8 cellular contexts compared by ENCODE assay signal in genomic region chr1:19210772-19211549, GRCh38.
A peak's percentile ranks its signal among the peaks of the same experiment; 100 is the strongest.
DNase-seq lines count a peak whose midpoint lies in the region; ATAC-seq lines count a peak whose summit lies in the region.

No MANE protein-coding gene starts in this region.

- H3K4me1 ChIP-seq in mucosa of stomach (ENCODE audit: control insufficient read depth, insufficient read depth, low read length) = peaks cover 7% of the 10 kb centered on the region

- H3K4me3 ChIP-seq in mucosa of stomach (ENCODE audit: low read length) = peak overlapping the region; percentile 71

- ATAC-seq in HG03175 (IDR thresholded peaks at IDR 0.05; ENCODE audit: unreplicated experiment) = no peak
- no peak for ATAC-seq in HG03342 (IDR thresholded peaks at IDR 0.05; ENCODE audit: unreplicated experiment)

- no peaks in the 10 kb centered on the region for H3K36me3 ChIP-seq in mucosa of stomach (ENCODE audit: control insufficient read depth, insufficient read depth, low read length)

- H3K9ac ChIP-seq in mucosa of stomach (ENCODE audit: low read length) = peak overlapping the region; percentile 73

- peak in 2 of 3 experiments; percentile 58 to 76 for DNase-seq in NCI-H1417 (lab: John Stamatoyannopoulos, UW)
- no peak for DNase-seq in NCI-H1417 treated with DMSO at 0.1 percent for 48 hours (lab: John Stamatoyannopoulos, UW)
- peak; percentile 51 for DNase-seq in NCI-H82 treated with DMSO at 0.1 percent for 48 hours (lab: John Stamatoyannopoulos, UW; ENCODE audit: unreplicated experiment)
- DNase-seq in NCI-H187 (lab: John Stamatoyannopoulos, UW) = no peak

- peak overlapping the region; percentile 81 for H3K27ac ChIP-seq in cingulate gyrus (ENCODE audit: low read depth, low read length)

- no peaks in the 10 kb centered on the region for H3K27me3 ChIP-seq in mucosa of stomach (ENCODE audit: control insufficient read depth, insufficient read depth, low read length)

- no peaks in the 10 kb centered on the region for H3K9me3 ChIP-seq in mucosa of stomach (ENCODE audit: control insufficient read depth, low read length)

Comparison
In these comparisons a context has a peak if more than half of its experiments do, and no peak if none do; other contexts are left out.
1. DNase-seq: peak in NCI-H1417 (2 of 3) and NCI-H82 treated with DMSO at 0.1 percent for 48 hours (single experiment); none in NCI-H1417 treated with DMSO at 0.1 percent for 48 hours (single experiment) and NCI-H187 (0 of 2).